ENCODE assay signal across 24 cellular contexts in the genomic region with DNA sequence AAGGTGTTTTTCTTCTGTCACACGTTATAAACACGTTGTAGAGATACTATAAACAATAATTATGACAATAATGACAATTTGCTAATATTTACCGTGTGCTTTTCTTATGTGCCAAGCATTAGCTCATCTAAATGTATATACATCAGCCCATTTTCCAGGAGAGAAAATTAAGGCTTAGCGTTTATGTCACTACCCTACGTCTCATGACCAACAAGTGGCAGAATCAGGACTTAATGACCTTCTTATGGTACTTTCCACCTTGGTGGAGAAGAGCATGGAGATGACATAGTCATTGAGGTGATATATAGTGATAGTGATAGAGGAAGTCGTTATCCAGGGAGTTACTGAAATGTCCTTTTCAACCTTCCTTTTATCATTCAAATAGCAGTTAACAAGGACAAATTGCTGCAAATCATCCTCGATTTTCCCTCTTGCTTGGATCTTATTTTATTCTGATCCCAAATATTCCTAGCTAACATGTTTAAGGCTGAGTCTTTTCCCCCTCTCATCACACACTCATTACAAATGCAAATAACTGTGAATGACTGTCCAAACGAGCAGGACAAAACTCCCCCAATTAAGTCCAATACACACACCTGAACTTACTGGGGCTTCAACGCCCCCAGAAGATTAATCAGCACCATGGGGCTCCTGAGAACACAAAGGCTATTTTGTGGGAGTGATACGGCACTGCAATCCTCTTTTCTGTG. TPM values are rescaled to one million over a fixed set of nuclear protein-coding genes. Genes with fewer than 3 reads are reported as not detected.
DNase-seq lines count a peak whose midpoint lies in the region; ATAC-seq, FAIRE-seq and TF ChIP-seq lines count a peak whose summit lies in the region.
"Had no signal": no experiment of that assay in that cellular context is flagged by ENCODE, and none has a peak within 500 bp of the region (broad histone marks: within the 10 kb centered on the region; RNA-seq: fewer than 3 reads in every experiment).

No MANE protein-coding gene starts in this region.

- no TSS peak for BruUV-seq in OCI-LY7 (replicated peaks; lab: Mats Ljungman, UMichigan)

- H3F3A ChIP-seq in GM23248 (ENCODE audit: insufficient read depth), result peaks cover 26% of the 10 kb centered on the region

- H2AFZ ChIP-seq in OCI-LY7 (ENCODE audit: low read length) (no peak overlapping the region), GM23248 (no peak overlapping the region)

- 77 to 82% methylated on average over 10 of the region's 10 CpGs for WGBS in GM23248 (ENCODE audit: low coverage in 1 of 2, low lambda C conversion rate in 2 of 2, missing lambda C conversion rate in 2 of 2), 2 experiments

- FAIRE-seq in urothelium cell line (lab: Jason Lieb, UNC), result no peak
- FAIRE-seq: bronchial epithelial cell had no signal

- intact Hi-C loops in OCI-LY7 (cut with micrococcal nuclease; ENCODE audit: unreplicated experiment), result no loop called here

- H3K79me2 ChIP-seq in OCI-LY7 (ENCODE audit: insufficient read depth, low read depth, low read length) (peaks cover 77% of the 10 kb centered on the region), GM23248 (ENCODE audit: insufficient read depth) (peaks cover 96% of the 10 kb centered on the region)

- DNase-seq in OCI-LY7 (ENCODE audit: low spot score) (no peak), progenitor cell of endocrine pancreas (ENCODE audit: low spot score, unreplicated experiment) (no peak), GM23248 (no peak), urothelium cell line (ENCODE audit: low spot score) (no peak), erythroblast (lab: John Stamatoyannopoulos, UW) (no peak)
- DNase-seq: activated naive CD4-positive, alpha-beta T cell; activated T-cell treated with anti-CD3 and anti-CD28 coated beads, Interleukin-2, amount 50 U/mL, for 1 hour; AML-193; amniotic stem cell; DMS79; kidney glomerular epithelial cell; NCI-H1436 treated with DMSO at 0.1 percent for 48 hours; NCI-H2171 treated with DMSO at 0.1 percent for 48 hours; NCI-H524 treated with DMSO at 0.1 percent for 48 hours; stimulated activated CD4-positive, alpha-beta T cell treated with anti-CD3 and anti-CD28 coated beads, Interleukin-2, amount 100 ng/mL, for 24 hours; stimulated activated naive CD4-positive, alpha-beta T cell treated with Interleukin-2 at 50 U/mL for 16 hours; thyroid gland had no signal

- peaks cover 36% of the 10 kb centered on the region for H3K4me1 Mint-ChIP-seq in progenitor cell of endocrine pancreas (ENCODE audit: low read depth)

- H3K9me3 ChIP-seq in OCI-LY7 (ENCODE audit: low read length) (no peaks in the 10 kb centered on the region), GM23248 (ENCODE audit: low read depth) (no peaks in the 10 kb centered on the region)
- H3K9me3 ChIP-seq: thyroid gland had no signal

- H3K4me3 ChIP-seq in OCI-LY7 (ENCODE audit: low read depth, low read length, poor library complexity, severe bottlenecking) (no peak overlapping the region), GM23248 (no peak overlapping the region)
- H3K4me3 ChIP-seq: coronary artery, lung, skin epidermis, thyroid gland had no signal

- POLR2A ChIA-PET in OCI-LY7 (lab: Charles Lee), result interaction anchor here (0.5 to 5.1 kb wide), 8 partner anchors 9 to 178 kb away, joined by 3 to 45 read pairs (median 6); a partner anchor contains a TSS

- TF ChIP-seq CTCF in OCI-LY7 (conservative IDR thresholded peaks at IDR 0.05; ENCODE audit: low read length) (no peak), progenitor cell of endocrine pancreas (IDR thresholded peaks at IDR 0.05; ENCODE audit: unreplicated experiment) (no peak)

- ATAC-seq in GM18520 (IDR thresholded peaks at IDR 0.05; ENCODE audit: unreplicated experiment) (peak; percentile 58), HG02973 (IDR thresholded peaks at IDR 0.05; ENCODE audit: unreplicated experiment) (peak; percentile 55)

- H3K27ac ChIP-seq in OCI-LY7 (ENCODE audit: low read depth, low read length, poor library complexity, severe bottlenecking), result peak overlapping the region; percentile 68
- no peak overlapping the region for H3K27ac ChIP-seq in GM23248
- H3K27ac ChIP-seq: coronary artery, HL-60, skin epidermis had no signal

- H3K27me3 ChIP-seq in GM23248 (replicated peaks; ENCODE audit: insufficient read depth), result no peaks in the 10 kb centered on the region
- H3K27me3 ChIP-seq: thyroid gland had no signal

- in situ Hi-C loops in GM23248 (cut with MboI), result no loop called here

- CTCF ChIA-PET in OCI-LY7 (lab: Charles Lee; ENCODE audit: unreplicated experiment), result no interaction called here

- no peak overlapping the region for H3K9ac ChIP-seq in GM23248

- H3K4me3 Mint-ChIP-seq in progenitor cell of endocrine pancreas (ENCODE audit: low read depth), result no peak overlapping the region

- H3K4me2 ChIP-seq in OCI-LY7 (ENCODE audit: low read length) (peak overlapping the region; percentile 68), GM23248 (ENCODE audit: unreplicated experiment) (no peak overlapping the region)

- no peaks in the 10 kb centered on the region for H3K27me3 Mint-ChIP-seq in progenitor cell of endocrine pancreas

- TF ChIP-seq POLR2A in erythroblast (IDR thresholded peaks at IDR 0.05; ENCODE audit: low read length), result no peak

- peaks cover 94% of the 10 kb centered on the region for H3K4me1 ChIP-seq in OCI-LY7 (ENCODE audit: insufficient read depth, low read length, poor library complexity, severe bottlenecking)
- peaks cover 37% of the 10 kb centered on the region for H3K4me1 ChIP-seq in GM23248 (ENCODE audit: insufficient read depth)

- no peaks in the 10 kb centered on the region for H3K36me3 ChIP-seq in OCI-LY7 (ENCODE audit: insufficient read depth, low read length)
- no peaks in the 10 kb centered on the region for H3K36me3 ChIP-seq in GM23248 (ENCODE audit: low read depth)
- H3K36me3 ChIP-seq: thyroid gland had no signal

- H3K36me3 Mint-ChIP-seq in progenitor cell of endocrine pancreas (ENCODE audit: insufficient read depth), result no peaks in the 10 kb centered on the region

- H3K9me2 ChIP-seq in OCI-LY7 (ENCODE audit: insufficient read depth, low read length), result no peaks in the 10 kb centered on the region
- no peaks in the 10 kb centered on the region for H3K9me2 ChIP-seq in GM23248 (ENCODE audit: insufficient read depth)

- H3K9me3 Mint-ChIP-seq in progenitor cell of endocrine pancreas (ENCODE audit: low read depth), result no peaks in the 10 kb centered on the region

- H3K27ac Mint-ChIP-seq in progenitor cell of endocrine pancreas, result peak overlapping the region; percentile 58

- H4K20me1 ChIP-seq in OCI-LY7 (ENCODE audit: insufficient read depth, low read length) (no peaks in the 10 kb centered on the region), GM23248 (ENCODE audit: insufficient read depth) (peaks cover 22% of the 10 kb centered on the region; the same call in 1 of the 2 replicates)

RNA-seq across cellular contexts. Expression of a gene that starts 27.3 kb away (rescaled TPM):
- total RNA-seq in OCI-LY7 (2014; rRNA removed; shearing (Covaris generic)), result 4.9 and 8.0 TPM in 2 replicates
- 41.9 and 49.1 TPM in 2 replicates for total RNA-seq in OCI-LY7 (2022)
- total RNA-seq in progenitor cell of endocrine pancreas, result 36.6 and 38.6 TPM in 2 replicates
- total RNA-seq in GM23248 (2014; rRNA removed; shearing (Covaris generic)), result 8.5 and 19.7 TPM in 2 replicates
- 19.5 and 20.3 TPM in 2 replicates for polyA plus RNA-seq in GM23248 (2016; fragmentation: Nextera tagmentation; extraction: Ambion mirVana)
